ENCODE assay signal across 17 cellular contexts in genomic region chr2:20327370-20327769, GRCh38. TPM values are rescaled to one million over a fixed set of nuclear protein-coding genes. Genes with fewer than 3 reads are reported as not detected.
DNase-seq lines count a peak whose midpoint lies in the region; ATAC-seq and TF ChIP-seq lines count a peak whose summit lies in the region.
"Had no signal": no experiment of that assay in that cellular context is flagged by ENCODE, and none has a peak within 500 bp of the region (broad histone marks: within the 10 kb centered on the region; RNA-seq: fewer than 3 reads in every experiment).

No MANE protein-coding gene starts in this region.

- H3K27ac ChIP-seq in DOHH2 (ENCODE audit: low read depth, low read length) (peak overlapping the region; percentile 25; the same call in 1 of the 2 replicates), RWPE2 (ENCODE audit: poor library complexity, severe bottlenecking) (peak overlapping the region; percentile 42), epithelial cell of prostate (peak overlapping the region; percentile 79)
- H3K27ac ChIP-seq: heart right ventricle, left ventricle myocardium inferior, spleen, suprapubic skin had no signal

- H3K9me3 Mint-ChIP-seq in osteocyte (ENCODE audit: unreplicated experiment): peaks cover 12% of the 10 kb centered on the region

- H3K36me3 ChIP-seq in DOHH2 (ENCODE audit: control insufficient read depth, low read length) (peaks cover 96% of the 10 kb centered on the region), RWPE2 (ENCODE audit: low read depth) (peaks cover 50% of the 10 kb centered on the region)

- no peak overlapping the region for H3K4me2 ChIP-seq in DOHH2 (ENCODE audit: low read length)

- H3K9me3 ChIP-seq in DOHH2 (ENCODE audit: control insufficient read depth, insufficient read depth, low read length) (no peaks in the 10 kb centered on the region), RWPE2 (ENCODE audit: severe bottlenecking) (no peaks in the 10 kb centered on the region)
- H3K9me3 ChIP-seq: body of pancreas, suprapubic skin had no signal

- H3K4me3 ChIP-seq in DOHH2 (ENCODE audit: low read length) (no peak overlapping the region), RWPE2 (ENCODE audit: severe bottlenecking) (no peak overlapping the region)
- H3K4me3 ChIP-seq: body of pancreas, heart right ventricle, left ventricle myocardium inferior, spleen, suprapubic skin had no signal

- H3K27me3 Mint-ChIP-seq in osteocyte (ENCODE audit: unreplicated experiment): no peaks in the 10 kb centered on the region
- H3K27me3 Mint-ChIP-seq: T-cell had no signal

- H3K27me3 ChIP-seq in DOHH2 (ENCODE audit: control insufficient read depth, low read length) (no peaks in the 10 kb centered on the region), RWPE2 (ENCODE audit: insufficient read depth, poor library complexity, severe bottlenecking) (no peaks in the 10 kb centered on the region)
- H3K27me3 ChIP-seq: body of pancreas, heart right ventricle, spleen, suprapubic skin had no signal

- peaks cover 26% of the 10 kb centered on the region for H3F3A ChIP-seq in DOHH2 (ENCODE audit: control insufficient read depth, insufficient read depth)

- H3K36me3 Mint-ChIP-seq in osteocyte (ENCODE audit: unreplicated experiment): peaks cover 24% of the 10 kb centered on the region

- TF ChIP-seq CTCF in DOHH2 (IDR thresholded peaks at IDR 0.05; ENCODE audit: low read depth, low read length, poor library complexity, severe bottlenecking) (no peak), RWPE2 (IDR thresholded peaks at IDR 0.05; ENCODE audit: poor library complexity, severe bottlenecking) (no peak), osteocyte (IDR thresholded peaks at IDR 0.05) (no peak)

- H4K20me1 ChIP-seq in DOHH2 (ENCODE audit: control insufficient read depth, insufficient read depth, low read depth, low read length): peaks cover 63% of the 10 kb centered on the region

- H3K9me2 ChIP-seq in DOHH2 (replicated peaks; ENCODE audit: control insufficient read depth, low read length): no peaks in the 10 kb centered on the region

- H3K27ac Mint-ChIP-seq in osteocyte (ENCODE audit: unreplicated experiment): peak overlapping the region; percentile 44
- H3K27ac Mint-ChIP-seq: activated T-helper 2 cell treated with anti-CD3 and anti-CD28 coated beads, Interferon-gamma antibody, Interleukin-2, Interleukin-4, amounts not matched to agents 10 μg/mL and 5 μg/mL and 100 μg/mL, durations not matched to agents 14 hours and 24 hours and 36 hours had no signal

- no peak overlapping the region for H3K4me3 Mint-ChIP-seq in osteocyte (ENCODE audit: unreplicated experiment)
- H3K4me3 Mint-ChIP-seq: T-cell had no signal

- DNase-seq in RWPE2 (ENCODE audit: low spot score): no peak
- DNase-seq in epithelial cell of prostate (ENCODE audit: low read depth, low spot score): no peak
- DNase-seq in osteocyte (ENCODE audit: extremely low spot score, unreplicated experiment): no peak
- no peak for DNase-seq in Kasumi-1 (lab: John Stamatoyannopoulos, UW)
- DNase-seq in NCI-H446 treated with DMSO at 0.1 percent for 48 hours (lab: John Stamatoyannopoulos, UW): no peak
- DNase-seq: body of pancreas, HCEC 1CT, heart right ventricle, left ventricle myocardium inferior, spleen, T-cell had no signal

- H3K4me1 ChIP-seq in DOHH2 (ENCODE audit: control insufficient read depth, low read length) (peaks cover 94% of the 10 kb centered on the region), RWPE2 (ENCODE audit: insufficient read depth, poor library complexity, severe bottlenecking) (peaks cover 14% of the 10 kb centered on the region)

- ATAC-seq in RWPE2 (ENCODE audit: low read depth) (peak; percentile 58; the same call in 2 of the 3 replicates), HG03139 (IDR thresholded peaks at IDR 0.05; ENCODE audit: unreplicated experiment) (no peak), HG03520 (IDR thresholded peaks at IDR 0.05; ENCODE audit: unreplicated experiment) (no peak)
- ATAC-seq: body of pancreas, heart right ventricle, Panc1, T-cell had no signal

- H3K4me1 Mint-ChIP-seq in osteocyte (ENCODE audit: unreplicated experiment): peaks cover 37% of the 10 kb centered on the region

- H3K79me2 ChIP-seq in DOHH2 (ENCODE audit: control insufficient read depth, low read length): peaks cover 100% of the 10 kb centered on the region

RNA-seq across cellular contexts. Expression of gene PUM2, which starts 23.3 kb away (rescaled TPM):
- total RNA-seq in osteocyte: 82.2 and 86.4 TPM in 2 replicates

Comparison
In these comparisons a context has a peak if more than half of its experiments do, and no peak if none do; other contexts are left out.
1. H3K27ac ChIP-seq: peak in every context shown above with its lines; median percentile 79 in epithelial cell of prostate; 42 in RWPE2; 25 in DOHH2.